1 cellular context compared by ENCODE assay signal in genomic region chr9:129570450-129571297, GRCh38.
TF ChIP-seq lines count a peak whose summit lies in the region.

No MANE protein-coding gene starts in this region.

TF ChIP-seq in HepG2, 621 proteins besides CTCF, POLR2A, EP300 and RAD21 (continued from another document and continues in another):
- TF ChIP-seq ZNF704 (CRISPR knock-in tag; IDR thresholded peaks at IDR 0.05; ENCODE audit: borderline replicate concordance) (no peak; the same call in 1 of the 2 replicates), MXD1 (CRISPR knock-in tag; IDR thresholded peaks at IDR 0.05) (no peak), SMC3 (IDR thresholded peaks at IDR 0.05; ENCODE audit: low read length) (no peak; the same call in 1 of the 2 replicates), RELA (CRISPR knock-in tag; IDR thresholded peaks at IDR 0.05) (no peak), ZNF549 (CRISPR knock-in tag; IDR thresholded peaks at IDR 0.05) (no peak), PRDM15 (CRISPR knock-in tag; IDR thresholded peaks at IDR 0.05) (no peak), NBN (conservative IDR thresholded peaks at IDR 0.05) (no peak), ZBTB10 (CRISPR knock-in tag; IDR thresholded peaks at IDR 0.05; ENCODE audit: borderline replicate concordance) (peak; percentile 76; the same call in 1 of the 2 replicates), KLF11 (CRISPR knock-in tag; IDR thresholded peaks at IDR 0.05) (no peak), BATF2 (CRISPR knock-in tag; IDR thresholded peaks at IDR 0.05) (no peak), ZNF746 (CRISPR knock-in tag; IDR thresholded peaks at IDR 0.05) (no peak), THAP11 (CRISPR knock-in tag; IDR thresholded peaks at IDR 0.05) (no peak; the same call in none of the 2 replicates), RERE (CRISPR knock-in tag; IDR thresholded peaks at IDR 0.05; ENCODE audit: low read depth) (no peak), ZNF619 (CRISPR knock-in tag; IDR thresholded peaks at IDR 0.05) (no peak), KMT2B (CRISPR knock-in tag; IDR thresholded peaks at IDR 0.05) (no peak), AFF4 (CRISPR knock-in tag; IDR thresholded peaks at IDR 0.05) (no peak), TRIM22 (IDR thresholded peaks at IDR 0.05) (no peak), FOXO1 (CRISPR knock-in tag; IDR thresholded peaks at IDR 0.05) (no peak), ZNF17 (CRISPR knock-in tag; IDR thresholded peaks at IDR 0.05) (no peak), PBX3 (CRISPR knock-in tag; IDR thresholded peaks at IDR 0.05; ENCODE audit: borderline replicate concordance) (no peak), LRRFIP1 (CRISPR knock-in tag; conservative IDR thresholded peaks at IDR 0.05) (no peak), HOXA9 (CRISPR knock-in tag; IDR thresholded peaks at IDR 0.05; ENCODE audit: borderline replicate concordance) (no peak), NFRKB (IDR thresholded peaks at IDR 0.05) (no peak), AGO1 (IDR thresholded peaks at IDR 0.05; ENCODE audit: low read depth, low read length, poor library complexity, severe bottlenecking) (no peak), POGK (CRISPR knock-in tag; conservative IDR thresholded peaks at IDR 0.05) (peak; percentile 60; the same call in 1 of the 2 replicates), ZFP1 (CRISPR knock-in tag; IDR thresholded peaks at IDR 0.05) (no peak)
